ENCODE assay signal across 8 cellular contexts in genomic region chr9:112379177-112380101, GRCh38. TPM values are rescaled to one million over a fixed set of nuclear protein-coding genes. Genes with fewer than 3 reads are reported as not detected.
DNase-seq lines count a peak whose midpoint lies in the region; ATAC-seq, FAIRE-seq and TF ChIP-seq lines count a peak whose summit lies in the region.

No MANE protein-coding gene starts in this region.

- peaks cover 18% of the 10 kb centered on the region for H3K36me3 Mint-ChIP-seq in activated CD8-positive, alpha-beta memory T cell treated with anti-CD3 and anti-CD28 coated beads, Interleukin-2, amount 10 ng/mL, durations not matched to agents 7 days and 5 days

- FAIRE-seq in H1 (lab: Jason Lieb, UNC): no peak

- TF ChIP-seq EP300 in H1 (IDR thresholded peaks at IDR 0.05; ENCODE audit: borderline replicate concordance in 1 of 2, low read depth in 2 of 2, low read length in 2 of 2): no peak

- TF ChIP-seq POLR2A in H1 (IDR thresholded peaks at IDR 0.05; ENCODE audit: control extremely low read depth in 1 of 2, low read depth in 2 of 2, low read length in 2 of 2): peak; percentile 79 to 89

- H4K20me1 ChIP-seq in H1 (replicated peaks in 1 of 2; ENCODE audit: control insufficient read depth in 1 of 2, insufficient read depth in 2 of 2, low read length in 2 of 2): no peaks in the 10 kb centered on the region

- no peaks in the 10 kb centered on the region for H3K27me3 Mint-ChIP-seq in activated CD8-positive, alpha-beta memory T cell treated with anti-CD3 and anti-CD28 coated beads, Interleukin-2, amount 10 ng/mL, durations not matched to agents 7 days and 5 days

- peak overlapping the region; percentile 14; the same call in 1 of the 2 replicates for H2AFZ ChIP-seq in H1 (ENCODE audit: low read length)

- H4K5ac ChIP-seq in H1 (ENCODE audit: insufficient read length, low read depth, low read length) (peak overlapping the region; percentile 98), mesendoderm (ENCODE audit: low read length) (no peak overlapping the region)

- H3K36me3 ChIP-seq in H1 (ENCODE audit: control insufficient read depth in 2 of 4, insufficient read depth in 4 of 4, low read length in 3 of 4) (no peaks in the 10 kb centered on the region), mesendoderm (ENCODE audit: control insufficient read depth, insufficient read depth, low read length) (no peaks in the 10 kb centered on the region)

- ATAC-seq in GM21367 (IDR thresholded peaks at IDR 0.05; ENCODE audit: unreplicated experiment): peak; percentile 72
- peak; percentile 93 for ATAC-seq in activated CD8-positive, alpha-beta memory T cell treated with anti-CD3 and anti-CD28 coated beads, Interleukin-2, amount 10 ng/mL, durations not matched to agents 7 days and 5 days

- DNase-seq in COR-L47 (lab: John Stamatoyannopoulos, UW): peak; percentile 99
- peak; percentile 98 for DNase-seq in HT1080 (ENCODE audit: low read depth)
- peak; percentile 98 to 99 for DNase-seq in NOMO-1 (lab: John Stamatoyannopoulos, UW; ENCODE audit: unreplicated experiment in 2 of 2)
- DNase-seq in activated CD8-positive, alpha-beta memory T cell treated with anti-CD3 and anti-CD28 coated beads, Interleukin-2, amount 10 ng/mL, durations not matched to agents 7 days and 5 days: peak; percentile 99
- peak; percentile 96 to 100 for DNase-seq in H1 (ENCODE audit: low read depth in 1 of 2, low spot score in 2 of 2)
- peak; percentile 99 for DNase-seq in mesendoderm
- DNase-seq in stimulated activated CD8-positive, alpha-beta memory T cell treated with anti-CD3 and anti-CD28 coated beads, Interleukin-12 subunit alpha, Interleukin-12 subunit beta, amount 100 ng/mL, for 4 hours (ENCODE audit: low read depth): peak; percentile 95

- peak overlapping the region; percentile 88 for H3K4ac ChIP-seq in H1 (replicated peaks; ENCODE audit: insufficient read length, low read depth, low read length)
- H3K4ac ChIP-seq in mesendoderm (ENCODE audit: low read depth, low read length): peak overlapping the region; percentile 62

- H3K4me2 ChIP-seq in H1 (ENCODE audit: insufficient read depth in 1 of 2, low read depth in 2 of 2, low read length in 2 of 2): peak overlapping the region; percentile 81
- H3K4me2 ChIP-seq in mesendoderm (ENCODE audit: low read length): peak overlapping the region; percentile 84

- 0 out of 2 replicates have a peak overlapping the region, but pooled peaks have one; percentile 76 for H2BK12ac ChIP-seq in H1 (ENCODE audit: low read depth, low read length)

- peak in 1 of 3 experiments; percentile 1; a peak in 1 of 4 replicates for TF ChIP-seq CTCF in H1 (IDR thresholded peaks at IDR 0.05; ENCODE audit: control extremely low read depth in 1 of 3, insufficient read depth in 1 of 3, low read depth in 1 of 3, low read length in 3 of 3)

- peak overlapping the region; percentile 99 for H3K27ac Mint-ChIP-seq in activated CD8-positive, alpha-beta memory T cell treated with anti-CD3 and anti-CD28 coated beads, Interleukin-2, amount 10 ng/mL, durations not matched to agents 7 days and 5 days

- peaks cover 5% of the 10 kb centered on the region for H3K23me2 ChIP-seq in H1 (ENCODE audit: low read depth, low read length)

- H3K9ac ChIP-seq in H1 (replicated peaks in 1 of 4; ENCODE audit: extremely low read depth in 1 of 4, low read depth in 3 of 4, low read length in 3 of 4) (peak overlapping the region in 3 of 4 experiments; percentile 86 to 91 (median 88); a peak in 6 of 7 replicates), mesendoderm (ENCODE audit: low read length) (peak overlapping the region; percentile 95)

- H4K91ac ChIP-seq in H1 (replicated peaks; ENCODE audit: insufficient read length, low read length): no peak overlapping the region

- POLR2A ChIA-PET in H1 (lab: Charles Lee; ENCODE audit: partially characterized antibody): interaction anchor here (0.6 to 2.6 kb wide), 13 partner anchors 9 to 339 kb away, joined by 3 to 15 read pairs (median 4); partner anchors contain the start of gene INIP

- H4K8ac ChIP-seq in H1 (ENCODE audit: extremely low read depth, insufficient read depth, low read length) (peak overlapping the region; percentile 94; the same call in 1 of the 2 replicates), mesendoderm (ENCODE audit: low read depth, low read length) (no peak overlapping the region)

- CTCF ChIA-PET in activated CD8-positive, alpha-beta memory T cell treated with anti-CD3 and anti-CD28 coated beads, Interleukin-2, amount 10 ng/mL, durations not matched to agents 7 days and 5 days (lab: Charles Lee): interaction anchor here (0.6 to 2.9 kb wide), 19 partner anchors 10 to 413 kb away, joined by 3 to 18 read pairs (median 4); partner anchors contain the start of genes INIP, KIAA1958 and PTBP3
- CTCF ChIA-PET in H1 (lab: Charles Lee; ENCODE audit: partially characterized antibody): interaction anchor here (0.8 to 3.0 kb wide), 10 partner anchors 10 to 326 kb away, joined by 3 to 22 read pairs (median 4); partner anchors contain the start of gene KIAA1958

- H2BK5ac ChIP-seq in H1 (ENCODE audit: low read depth, low read length): peak overlapping the region; percentile 90
- H2BK5ac ChIP-seq in mesendoderm (ENCODE audit: low read length): peak overlapping the region; percentile 96

- H3K4me1 Mint-ChIP-seq in activated CD8-positive, alpha-beta memory T cell treated with anti-CD3 and anti-CD28 coated beads, Interleukin-2, amount 10 ng/mL, durations not matched to agents 7 days and 5 days: peaks cover 50% of the 10 kb centered on the region

- TF ChIP-seq RAD21 in H1 (IDR thresholded peaks at IDR 0.05 in 1 of 2, conservative IDR thresholded peaks at IDR 0.05 in 1 of 2; ENCODE audit: low read depth in 2 of 2, low read length in 2 of 2): no peak; a peak in 1 of 4 replicates

- H3K4me3 Mint-ChIP-seq in activated CD8-positive, alpha-beta memory T cell treated with anti-CD3 and anti-CD28 coated beads, Interleukin-2, amount 10 ng/mL, durations not matched to agents 7 days and 5 days: peak overlapping the region; percentile 90

- WGBS in H1 (ENCODE audit: extremely low coverage in 1 of 2, insufficient coverage in 1 of 2, insufficient read length in 1 of 2, insufficient replicate concordance in 2 of 2, low coverage in 1 of 2, low lambda C conversion rate in 2 of 2, missing lambda C conversion rate in 1 of 2), 2 experiments: 3% methylated on average over 52 of the region's 57 CpGs; no CpG with 5 or more reads in 1 of the 2 experiments
- WGBS in mesendoderm (ENCODE audit: extremely low coverage, insufficient coverage, low lambda C conversion rate): no CpG with 5 or more reads among the region's 57 CpGs

- no peak overlapping the region for H3K14ac ChIP-seq in H1 (ENCODE audit: insufficient read length)

- H3K4me3 ChIP-seq in H1 (ENCODE audit: extremely low read depth in 1 of 4, insufficient read depth in 2 of 4, low read depth in 3 of 4, low read length in 4 of 4) (peak overlapping the region; percentile 88 to 93 (median 90)), mesendoderm (ENCODE audit: low read length) (peak overlapping the region; percentile 67)

- no peaks in the 10 kb centered on the region; a peak in 3 of 7 replicates for H3K4me1 ChIP-seq in H1 (replicated peaks in 1 of 4; ENCODE audit: control insufficient read depth in 3 of 4, insufficient read depth in 4 of 4, low read length in 3 of 4)
- H3K4me1 ChIP-seq in mesendoderm (ENCODE audit: control insufficient read depth, low read depth, low read length): no peaks in the 10 kb centered on the region

- no peak overlapping the region for H2BK120ac ChIP-seq in H1 (replicated peaks; ENCODE audit: low read depth, low read length)
- no peak overlapping the region for H2BK120ac ChIP-seq in mesendoderm (ENCODE audit: low read depth, low read length)

- H3K56ac ChIP-seq in H1 (replicated peaks; ENCODE audit: insufficient read length, low read depth, low read length) (peak overlapping the region; percentile 91), mesendoderm (ENCODE audit: low read length) (peak overlapping the region; percentile 97)

- H3K79me2 ChIP-seq in H1 (ENCODE audit: control insufficient read depth in 1 of 2, insufficient read depth in 2 of 2, low read length in 2 of 2): peaks cover 0 to 10% of the 10 kb centered on the region in 2 experiments; a peak in 2 of 4 replicates
- H3K79me2 ChIP-seq in mesendoderm (ENCODE audit: control insufficient read depth, insufficient read depth, low read length): no peaks in the 10 kb centered on the region

- no peaks in the 10 kb centered on the region for H3K9me3 Mint-ChIP-seq in activated CD8-positive, alpha-beta memory T cell treated with anti-CD3 and anti-CD28 coated beads, Interleukin-2, amount 10 ng/mL, durations not matched to agents 7 days and 5 days (ENCODE audit: low read depth)

- H3K27ac ChIP-seq in H1 (ENCODE audit: low read depth, low read length): peak overlapping the region; percentile 86
- H3K27ac ChIP-seq in mesendoderm (ENCODE audit: low read depth, low read length): peak overlapping the region; percentile 74

- H2BK15ac ChIP-seq in H1 (ENCODE audit: low read length) (peak overlapping the region; percentile 62; the same call in 1 of the 2 replicates), mesendoderm (replicated peaks; ENCODE audit: low read depth) (no peak overlapping the region)

- H3K9me3 ChIP-seq in H1 (ENCODE audit: insufficient read depth in 2 of 2, low read depth in 1 of 2, low read length in 1 of 2): no peaks in the 10 kb centered on the region

- H2BK20ac ChIP-seq in H1 (ENCODE audit: low read length): no peak overlapping the region

- no peak overlapping the region for H3K23ac ChIP-seq in H1 (ENCODE audit: insufficient read length)
- peak overlapping the region; percentile 69 for H3K23ac ChIP-seq in mesendoderm (ENCODE audit: low read length)

- H3K27me3 ChIP-seq in H1 (replicated peaks in 1 of 4; ENCODE audit: control insufficient read depth in 3 of 4, extremely low read depth in 1 of 4, insufficient read depth in 3 of 4, low read length in 3 of 4) (no peaks in the 10 kb centered on the region), mesendoderm (ENCODE audit: insufficient read depth, low read length, poor library complexity) (no peaks in the 10 kb centered on the region)

- H3K79me1 ChIP-seq in H1 (ENCODE audit: low read depth, low read length): no peaks in the 10 kb centered on the region; the same call in 1 of the 2 replicates
- no peaks in the 10 kb centered on the region for H3K79me1 ChIP-seq in mesendoderm (ENCODE audit: low read length)

- H3K18ac ChIP-seq in H1 (ENCODE audit: extremely low read depth, low read length): peak overlapping the region; percentile 86
- H3K18ac ChIP-seq in mesendoderm (ENCODE audit: low read length): peak overlapping the region; percentile 3

- H2AK5ac ChIP-seq in H1 (ENCODE audit: low read depth, low read length) (no peak overlapping the region), mesendoderm (ENCODE audit: low read length) (no peak overlapping the region)

RNA-seq across cellular contexts. Expression of gene HSDL2, which starts 0.5 kb away (rescaled TPM):
- total RNA-seq in HT1080 (2014; rRNA removed; shearing (Covaris generic)): 14.4 and 21.6 TPM in 2 replicates
- 22.8 and 26.2 TPM in 2 replicates for polyA plus RNA-seq in HT1080 (2015; cell fraction: cytosol; rRNA removed)
- 23.4 and 29.2 TPM in 2 replicates for polyA plus RNA-seq in HT1080 (2015; cell fraction: nucleus; rRNA removed)
- 10 to 100 TPM; 18.2 to 19.3 TPM for total RNA-seq in activated CD8-positive, alpha-beta memory T cell treated with anti-CD3 and anti-CD28 coated beads, Interleukin-2, amount 10 ng/mL, durations not matched to agents 7 days and 5 days
- total RNA-seq in H1 (2021; fragmentation: NEBNext Ultra II Directional; extraction: Animal tissue kit (Norgen Biotek cat#: 25700)): 15.4 and 16.4 TPM in 2 replicates
- 3.1 and 6.6 TPM in 2 replicates for polyA plus RNA-seq in H1 (2011; rRNA removed)
- polyA plus RNA-seq in H1 (2011; cell fraction: cytosol; rRNA removed): 8.7 TPM
- 3.3 TPM for polyA plus RNA-seq in H1 (2011; cell fraction: nucleus; rRNA removed)
- 12.7 to 18.9 TPM (median 15.6 TPM) in 4 replicates for polyA plus RNA-seq in H1 (2012, experiment 1 of 2)
- 1.2 TPM for polyA plus RNA-seq in H1 (2012, experiment 2 of 2)
- polyA plus RNA-seq in H1 (2013, experiment 1 of 2): 14.5 TPM
- polyA plus RNA-seq in H1 (2013, experiment 2 of 2): 14.3 TPM
- polyA minus RNA-seq in H1 (2011; rRNA and poly(A)+ RNA removed): 11.7 and 27.7 TPM in 2 replicates
- 9.5 TPM for polyA minus RNA-seq in H1 (2011; cell fraction: cytosol; rRNA and poly(A)+ RNA removed)
- polyA minus RNA-seq in H1 (2011; cell fraction: nucleus; rRNA and poly(A)+ RNA removed): 24.4 TPM
- 11.8 TPM for polyA plus RNA-seq in mesendoderm (2013, experiment 1 of 2)
- 12.6 TPM for polyA plus RNA-seq in mesendoderm (2013, experiment 2 of 2)

RNA-seq across cellular contexts. Expression of gene PTBP3, which starts 46.0 kb away (rescaled TPM):
- total RNA-seq in HT1080 (2014; rRNA removed; shearing (Covaris generic)): 19.4 and 49.5 TPM in 2 replicates
- 37.0 and 50.2 TPM in 2 replicates for polyA plus RNA-seq in HT1080 (2015; cell fraction: cytosol; rRNA removed)
- polyA plus RNA-seq in HT1080 (2015; cell fraction: nucleus; rRNA removed): 40.3 and 50.0 TPM in 2 replicates
- 100 to 1,000 TPM; 152 to 186 TPM for total RNA-seq in activated CD8-positive, alpha-beta memory T cell treated with anti-CD3 and anti-CD28 coated beads, Interleukin-2, amount 10 ng/mL, durations not matched to agents 7 days and 5 days
- 104 and 124 TPM in 2 replicates for total RNA-seq in H1 (2021; fragmentation: NEBNext Ultra II Directional; extraction: Animal tissue kit (Norgen Biotek cat#: 25700))
- polyA plus RNA-seq in H1 (2011; rRNA removed): 51.0 and 87.8 TPM in 2 replicates
- 35.2 TPM for polyA plus RNA-seq in H1 (2011; cell fraction: cytosol; rRNA removed)
- 22.6 TPM for polyA plus RNA-seq in H1 (2011; cell fraction: nucleus; rRNA removed)
- polyA plus RNA-seq in H1 (2012, experiment 1 of 2): 15.7 to 34.2 TPM (median 28.2 TPM) in 4 replicates
- 2.9 TPM for polyA plus RNA-seq in H1 (2012, experiment 2 of 2)
- polyA plus RNA-seq in H1 (2013, experiment 1 of 2): 48.2 TPM
- 46.7 TPM for polyA plus RNA-seq in H1 (2013, experiment 2 of 2)
- 168 and 239 TPM in 2 replicates for polyA minus RNA-seq in H1 (2011; rRNA and poly(A)+ RNA removed)
- 51.4 TPM for polyA minus RNA-seq in H1 (2011; cell fraction: cytosol; rRNA and poly(A)+ RNA removed)
- polyA minus RNA-seq in H1 (2011; cell fraction: nucleus; rRNA and poly(A)+ RNA removed): 56.7 TPM
- 73.2 TPM for polyA plus RNA-seq in mesendoderm (2013, experiment 1 of 2)
- 73.4 TPM for polyA plus RNA-seq in mesendoderm (2013, experiment 2 of 2)

Comparison
In these comparisons a context has a peak if more than half of its experiments do, and no peak if none do; other contexts are left out.
1. Peak in every context shown above with its lines: DNase-seq, ATAC-seq, H3K4me3 ChIP-seq and H3K27ac ChIP-seq.